Comparison of ENCODE assay signal across 13 cellular contexts in genomic region chr13:37960427-37960826, GRCh38.
DNase-seq lines count a peak whose midpoint lies in the region; ATAC-seq and TF ChIP-seq lines count a peak whose summit lies in the region.
"Had no signal": no experiment of that assay in that cellular context is flagged by ENCODE, and none has a peak within 500 bp of the region (broad histone marks: within the 10 kb centered on the region; RNA-seq: fewer than 3 reads in every experiment).

No MANE protein-coding gene starts in this region.

- H2AK5ac ChIP-seq in neuronal stem cell (ENCODE audit: low read depth, low read length) = no peak overlapping the region

- H3K9me3 Mint-ChIP-seq in GM23338 = no peaks in the 10 kb centered on the region

- H3K9me3 ChIP-seq in BE2C (no peaks in the 10 kb centered on the region), neuronal stem cell (replicated peaks in 1 of 2; ENCODE audit: control insufficient read depth in 2 of 2, insufficient read depth in 1 of 2, low read depth in 1 of 2, low read length in 2 of 2) (no peaks in the 10 kb centered on the region)

- no peak overlapping the region for H3K14ac ChIP-seq in neuronal stem cell (ENCODE audit: low read length)

- no peaks in the 10 kb centered on the region; the same call in 2 of the 3 replicates for H3K4me1 Mint-ChIP-seq in GM23338

- H2BK5ac ChIP-seq in neuronal stem cell (ENCODE audit: low read length) = no peak overlapping the region

- no peaks in the 10 kb centered on the region for H3K27me3 ChIP-seq in BE2C
- H3K27me3 ChIP-seq in GM23338 (ENCODE audit: insufficient read depth) = no peaks in the 10 kb centered on the region
- H3K27me3 ChIP-seq in foreskin keratinocyte = no peaks in the 10 kb centered on the region
- no peaks in the 10 kb centered on the region for H3K27me3 ChIP-seq in neuronal stem cell (ENCODE audit: control insufficient read depth in 3 of 3, insufficient read depth in 3 of 3, low read depth in 1 of 3, low read length in 3 of 3)

- no peak overlapping the region for H3K27ac Mint-ChIP-seq in GM23338

- H3K79me1 ChIP-seq in neuronal stem cell (ENCODE audit: low read depth, low read length) = no peaks in the 10 kb centered on the region

- no peak for DNase-seq in BE2C
- DNase-seq in GM23338 (ENCODE audit: low spot score) = peak; percentile 48
- peak; percentile 27 for DNase-seq in SK-MEL-5 (ENCODE audit: low read depth, low spot score)
- DNase-seq in foreskin keratinocyte = no peak
- DNase-seq in neuronal stem cell (ENCODE audit: low spot score) = no peak
- no peak for DNase-seq in germinal center (ENCODE audit: low spot score)
- DNase-seq in GM19240 (ENCODE audit: insufficient read length, low spot score) = no peak
- no peak for DNase-seq in left ventricle myocardium superior
- DNase-seq: activated T-cell treated with anti-CD3 and anti-CD28 coated beads for 4 hours, anterior cingulate cortex, NCI-H226, retina had no signal

- H2BK120ac ChIP-seq in neuronal stem cell (ENCODE audit: low read depth, low read length) = no peak overlapping the region

- H2BK15ac ChIP-seq in neuronal stem cell (ENCODE audit: low read length) = no peak overlapping the region

- no peaks in the 10 kb centered on the region for H3F3A ChIP-seq in GM23338 (replicated peaks; ENCODE audit: low read depth)

- H3K23ac ChIP-seq in neuronal stem cell (ENCODE audit: low read depth, low read length, poor library complexity) = no peak overlapping the region

- no peak overlapping the region for H2BK12ac ChIP-seq in neuronal stem cell (ENCODE audit: low read length)

- H3K4me1 ChIP-seq in BE2C = no peaks in the 10 kb centered on the region
- no peaks in the 10 kb centered on the region for H3K4me1 ChIP-seq in GM23338 (ENCODE audit: insufficient read depth)
- peaks cover 7% of the 10 kb centered on the region for H3K4me1 ChIP-seq in foreskin keratinocyte
- H3K4me1 ChIP-seq in neuronal stem cell (ENCODE audit: control insufficient read depth in 2 of 2, insufficient read depth in 1 of 2, low read depth in 1 of 2, low read length in 2 of 2) = no peaks in the 10 kb centered on the region

- in situ Hi-C loops in SK-MEL-5 (cut with HindIII; ENCODE audit: low pct_unique_long_range_greater_than_20kb, low sequenced_read_pairs) = no loop called here

- H3K4me3 ChIP-seq in BE2C (ENCODE audit: low read depth, low read length) (no peak overlapping the region), GM23338 (no peak overlapping the region), neuronal stem cell (ENCODE audit: low read length in 2 of 2) (no peak overlapping the region)

- no peak overlapping the region for H3K9ac ChIP-seq in neuronal stem cell (ENCODE audit: low read depth, low read length, poor library complexity)

- H3K4ac ChIP-seq in neuronal stem cell (ENCODE audit: low read length) = no peak overlapping the region

- TF ChIP-seq CTCF in BE2C (IDR thresholded peaks at IDR 0.05; ENCODE audit: low read depth, low read length) = peak; percentile 48
- peak; percentile 36 to 65 for TF ChIP-seq CTCF in GM23338 (conservative IDR thresholded peaks at IDR 0.05; ENCODE audit: low read depth in 2 of 2)
- TF ChIP-seq CTCF in foreskin keratinocyte (conservative IDR thresholded peaks at IDR 0.05) = peak; percentile 46

- H3K4me2 ChIP-seq in GM23338 (no peak overlapping the region), neuronal stem cell (ENCODE audit: insufficient read depth, low read length, poor library complexity, severe bottlenecking) (no peak overlapping the region)

- no peak overlapping the region for H3K4me3 Mint-ChIP-seq in GM23338

- no peaks in the 10 kb centered on the region for H3K36me3 Mint-ChIP-seq in GM23338 (ENCODE audit: low read depth)

- no CpG with 5 or more reads among the region's 1 CpG for WGBS in neuronal stem cell (ENCODE audit: extremely low coverage in 2 of 2, insufficient read length in 2 of 2, insufficient replicate concordance in 1 of 2), 2 donors

- H3K18ac ChIP-seq in neuronal stem cell (ENCODE audit: low read length) = no peak overlapping the region

- H3K27ac ChIP-seq in GM23338 (ENCODE audit: low read depth) (no peak overlapping the region), foreskin keratinocyte (no peak overlapping the region), neuronal stem cell (replicated peaks; ENCODE audit: low read length) (no peak overlapping the region)

- H3K36me3 ChIP-seq in BE2C (no peaks in the 10 kb centered on the region), GM23338 (ENCODE audit: insufficient read depth) (no peaks in the 10 kb centered on the region), neuronal stem cell (replicated peaks in 1 of 2; ENCODE audit: control insufficient read depth in 2 of 2, insufficient read depth in 2 of 2, low read length in 2 of 2) (no peaks in the 10 kb centered on the region)

- no peaks in the 10 kb centered on the region for H4K20me1 ChIP-seq in GM23338 (replicated peaks; ENCODE audit: insufficient read depth)

- H3K79me2 ChIP-seq in GM23338 (replicated peaks; ENCODE audit: insufficient read depth) = no peaks in the 10 kb centered on the region

- ATAC-seq in GM23338 (no peak), foreskin keratinocyte (no peak), left ventricle myocardium superior (no peak)
- ATAC-seq: HCT116 had no signal

- H2AFZ ChIP-seq in GM23338 = no peak overlapping the region
- no peak overlapping the region for H2AFZ ChIP-seq in neuronal stem cell (ENCODE audit: low read length)

- intact Hi-C loops in left ventricle myocardium superior (cut with micrococcal nuclease) = no loop called here

- H4K8ac ChIP-seq in neuronal stem cell (ENCODE audit: low read depth, low read length) = no peak overlapping the region

- no peak overlapping the region for H4K91ac ChIP-seq in neuronal stem cell (ENCODE audit: low read depth, low read length, poor library complexity)

- no peaks in the 10 kb centered on the region for H3K27me3 Mint-ChIP-seq in GM23338 (ENCODE audit: insufficient read depth, low read depth, poor library complexity)

- H3K9me2 ChIP-seq in GM23338 (ENCODE audit: insufficient read depth) = no peaks in the 10 kb centered on the region

TF ChIP-seq in GM23338, 12 proteins besides CTCF, POLR2A, EP300 and RAD21 (continues in another document):
- TF ChIP-seq ZNF331 (CRISPR knock-in tag; IDR thresholded peaks at IDR 0.05; ENCODE audit: low read depth) = no peak
- TF ChIP-seq NANOG (IDR thresholded peaks at IDR 0.05; ENCODE audit: borderline replicate concordance) = no peak
- no peak for TF ChIP-seq EZH2 (IDR thresholded peaks at IDR 0.05; ENCODE audit: low read depth, unreplicated experiment)
- no peak for TF ChIP-seq REST (IDR thresholded peaks at IDR 0.05; ENCODE audit: unreplicated experiment)
- TF ChIP-seq EZH2phosphoT487 (IDR thresholded peaks at IDR 0.05; ENCODE audit: unreplicated experiment) = no peak
- TF ChIP-seq STAT1 (IDR thresholded peaks at IDR 0.05; ENCODE audit: unreplicated experiment) = no peak

Comparison
In these comparisons a context has a peak if more than half of its experiments do, and no peak if none do; other contexts are left out.
1. DNase-seq: peak in GM23338 (single experiment) and SK-MEL-5 (single experiment); none in BE2C (single experiment), foreskin keratinocyte (0 of 2), neuronal stem cell (single experiment), germinal center (single experiment), GM19240 (single experiment) and left ventricle myocardium superior (single experiment).
2. Peak in every context shown above with its lines, with median percentiles within 50 percentile points of each other: CTCF ChIP-seq.